12 cellular contexts compared by ENCODE assay signal in genomic region chr16:1932050-1933028, GRCh38. TPM values are rescaled to one million over a fixed set of nuclear protein-coding genes. Genes with fewer than 3 reads are reported as not detected.
DNase-seq lines count a peak whose midpoint lies in the region; ATAC-seq, FAIRE-seq and TF ChIP-seq lines count a peak whose summit lies in the region.
"Had no signal": no experiment of that assay in that cellular context is flagged by ENCODE, and none has a peak within 500 bp of the region (broad histone marks: within the 10 kb centered on the region; RNA-seq: fewer than 3 reads in every experiment).

No MANE protein-coding gene starts in this region.

- H3K36me3 ChIP-seq in IMR-90 (ENCODE audit: control insufficient read depth, insufficient read depth, low read length) (peaks cover 2% of the 10 kb centered on the region; the same call in 1 of the 2 replicates), kidney (ENCODE audit: control insufficient read depth in 1 of 2, insufficient read depth in 2 of 2, low read length in 2 of 2) (no peaks in the 10 kb centered on the region), left lung (peaks cover 0 to 11% of the 10 kb centered on the region in 2 donors)

- H4K5ac ChIP-seq in IMR-90 (ENCODE audit: low read depth, low read length), result no peak overlapping the region

- intact Hi-C loops in IMR-90 (cut with micrococcal nuclease) (no loop called here), kidney (cut with DNase I) (no loop called here), left lung (cut with DNase I) (no loop called here)

- H4K20me1 ChIP-seq in IMR-90 (ENCODE audit: insufficient read depth, low read length), result no peaks in the 10 kb centered on the region

- dilution Hi-C loops in IMR-90 (cut with HindIII; ENCODE audit: low sequenced_read_pairs, unreplicated experiment), result no loop called here

- H3K4me1 ChIP-seq in IMR-90 (ENCODE audit: control insufficient read depth, insufficient read depth, low read length) (no peaks in the 10 kb centered on the region), kidney (ENCODE audit: control insufficient read depth in 1 of 2, insufficient read depth in 1 of 2, low read depth in 1 of 2, low read length in 2 of 2) (no peaks in the 10 kb centered on the region), left lung (peaks cover 0 to 23% of the 10 kb centered on the region in 2 donors)

- no peak overlapping the region for H3K4me2 ChIP-seq in IMR-90 (ENCODE audit: low read depth, low read length)

- peak overlapping the region; percentile 32 for H2AFZ ChIP-seq in IMR-90 (replicated peaks; ENCODE audit: low read length, poor library complexity)

- H3K9me3 ChIP-seq in IMR-90 (ENCODE audit: control insufficient read depth, insufficient read depth, low read length) (no peaks in the 10 kb centered on the region), kidney (ENCODE audit: control insufficient read depth in 1 of 2, low read length in 2 of 2) (no peaks in the 10 kb centered on the region), left lung (no peaks in the 10 kb centered on the region)

- no peak for TF ChIP-seq RAD21 in IMR-90 (IDR thresholded peaks at IDR 0.05; ENCODE audit: low read length)

- TF ChIP-seq POLR2A in IMR-90 (IDR thresholded peaks at IDR 0.05; ENCODE audit: low read depth, low read length), result no peak

- H3K9ac ChIP-seq in IMR-90 (ENCODE audit: low read depth, low read length) (no peak overlapping the region), kidney (ENCODE audit: low read length in 2 of 2) (no peak overlapping the region)

- H2BK5ac ChIP-seq in IMR-90 (ENCODE audit: low read depth, low read length, poor library complexity, severe bottlenecking), result no peak overlapping the region

- no peak overlapping the region for H3K56ac ChIP-seq in IMR-90 (ENCODE audit: extremely low read depth, insufficient read depth, low read length)

- in situ Hi-C loops in Caki2 (cut with HindIII; ENCODE audit: low pct_unique_long_range_greater_than_20kb, low sequenced_read_pairs), result no loop called here
- in situ Hi-C loops in IMR-90 (cut with MboI; ENCODE audit: low sequenced_read_pairs), result loop anchor here (5.0 kb wide), 1 partner anchor 70 kb away; no protein-coding TSS in a partner anchor

- ATAC-seq in IMR-90 (ENCODE audit: low read depth), result no peak
- ATAC-seq in GM18861 (IDR thresholded peaks at IDR 0.05; ENCODE audit: unreplicated experiment), result no peak
- no peak for ATAC-seq in left lung
- no peak for ATAC-seq in GM21515 (IDR thresholded peaks at IDR 0.05; ENCODE audit: unreplicated experiment)
- ATAC-seq: stimulated activated memory B cell treated with anti-CD40 and anti-IgM and Interleukin-4, amounts not matched to agents 10 μg/mL and 1 μg/mL and 100 μg/mL, for 72 hours had no signal

- H3K4me3 ChIP-seq in IMR-90 (ENCODE audit: insufficient read depth, low read depth, low read length), result no peak overlapping the region
- no peak overlapping the region for H3K4me3 ChIP-seq in kidney (ENCODE audit: low read length in 2 of 2)
- no peak overlapping the region for H3K4me3 ChIP-seq in left lung
- H3K4me3 ChIP-seq: skin epidermis had no signal

- H2BK15ac ChIP-seq in IMR-90 (ENCODE audit: low read depth, low read length), result no peak overlapping the region

- no peak overlapping the region for H2BK20ac ChIP-seq in IMR-90 (ENCODE audit: low read depth, low read length)

- DNase-seq in Caki2 (ENCODE audit: low read depth) (peak; percentile 71), IMR-90 (no peak), kidney (no peak), left lung (no peak), DMS114 treated with DMSO at 0.1 percent for 48 hours (lab: John Stamatoyannopoulos, UW; ENCODE audit: unreplicated experiment) (no peak)
- DNase-seq: erythroblast, mesenchymal stem cell had no signal

- H3K27me3 ChIP-seq in IMR-90 (ENCODE audit: control insufficient read depth, insufficient read depth, low read length), result peaks cover 4% of the 10 kb centered on the region; the same call in 1 of the 2 replicates
- peaks cover 0 to 15% of the 10 kb centered on the region in 2 donors for H3K27me3 ChIP-seq in left lung

- POLR2A ChIA-PET in IMR-90 (lab: Charles Lee; ENCODE audit: unreplicated experiment), result no interaction called here

- TF ChIP-seq CTCF in IMR-90 (conservative IDR thresholded peaks at IDR 0.05; ENCODE audit: low read depth, low read length), result 0 out of 2 replicates have a peak, but pooled peaks have one; percentile 5
- TF ChIP-seq CTCF in VCaP (conservative IDR thresholded peaks at IDR 0.05), result peak; percentile 60
- peak; percentile 25 for TF ChIP-seq CTCF in kidney (IDR thresholded peaks at IDR 0.05; ENCODE audit: borderline replicate concordance, extremely low read depth, insufficient read depth)
- TF ChIP-seq CTCF in left lung (IDR thresholded peaks at IDR 0.05), result no peak

- H3K23ac ChIP-seq in IMR-90 (ENCODE audit: low read depth, low read length), result no peak overlapping the region

- no peak overlapping the region for H2AK9ac ChIP-seq in IMR-90 (replicated peaks; ENCODE audit: low read depth, low read length, poor library complexity)

- no TSS peak for BruUV-seq in IMR-90 (replicated peaks; lab: Mats Ljungman, UMichigan)

- CTCF ChIA-PET in IMR-90 (lab: Yijun Ruan, JAX), result no interaction called here

- H4K91ac ChIP-seq in IMR-90 (ENCODE audit: insufficient read depth, low read depth, low read length), result no peak overlapping the region

- WGBS in IMR-90 (ENCODE audit: extremely low coverage in 2 of 2, insufficient read length in 1 of 2), 2 experiments, result 60% methylated on average over 12 of the region's 19 CpGs; no CpG with 5 or more reads in 1 of the 2 experiments

- no peak overlapping the region for H3K18ac ChIP-seq in IMR-90 (ENCODE audit: low read depth, low read length)

- FAIRE-seq in kidney (lab: Jason Lieb, UNC), result no peak

- H2BK120ac ChIP-seq in IMR-90 (ENCODE audit: low read depth, low read length), result no peak overlapping the region

- H3K4ac ChIP-seq in IMR-90 (ENCODE audit: low read depth, low read length), result no peak overlapping the region

- H3K79me1 ChIP-seq in IMR-90 (ENCODE audit: low read depth in 1 of 2, low read length in 2 of 2), result no peaks in the 10 kb centered on the region

- no peak overlapping the region for H2AK5ac ChIP-seq in IMR-90 (ENCODE audit: low read depth, low read length)

- no peaks in the 10 kb centered on the region for H3K9me1 ChIP-seq in IMR-90 (ENCODE audit: insufficient read depth, low read length)

- H3K27ac ChIP-seq in IMR-90 (ENCODE audit: insufficient read depth, low read length) (no peak overlapping the region), VCaP (no peak overlapping the region), kidney (ENCODE audit: low read depth in 2 of 2, low read length in 2 of 2) (no peak overlapping the region), left lung (no peak overlapping the region)
- H3K27ac ChIP-seq: skin epidermis had no signal

- no peak overlapping the region for H4K8ac ChIP-seq in IMR-90 (ENCODE audit: low read depth in 2 of 2, low read length in 2 of 2)

- H3K14ac ChIP-seq in IMR-90 (replicated peaks; ENCODE audit: low read depth, low read length), result no peak overlapping the region

TF ChIP-seq in IMR-90, 13 proteins besides CTCF, POLR2A, EP300 and RAD21 (continues in another document):
- TF ChIP-seq CEBPB (IDR thresholded peaks at IDR 0.05; ENCODE audit: low read depth, low read length), result no peak
- TF ChIP-seq SMC3 (IDR thresholded peaks at IDR 0.05; ENCODE audit: low read depth, low read length), result no peak
- no peak for TF ChIP-seq CHD1 (IDR thresholded peaks at IDR 0.05; ENCODE audit: low read depth, low read length)
- no peak for TF ChIP-seq NFE2L2 (IDR thresholded peaks at IDR 0.05; ENCODE audit: low read depth, low read length)

RNA-seq across cellular contexts. Expression of gene MSRB1, which starts 10.7 kb away (rescaled TPM):
- 275 and 288 TPM in 2 replicates for total RNA-seq in Caki2 (2014; rRNA removed; shearing (Covaris generic); ENCODE audit: low replicate concordance)
- total RNA-seq in IMR-90 (2012; rRNA removed) (11.9 and 17.0 TPM in 2 replicates), kidney (32.0 TPM), left lung (10 to 100 TPM; 26.1 to 66.7 TPM)
- polyA plus RNA-seq in IMR-90 (2012; rRNA removed) (32.3 and 35.1 TPM in 2 replicates), kidney (ENCODE audit: insufficient read depth, low read depth, low replicate concordance) (189 TPM)
- polyA plus RNA-seq in IMR-90 (2012; cell fraction: cytosol; rRNA removed), result 19.9 and 40.7 TPM in 2 replicates
- 9.6 and 14.1 TPM in 2 replicates for polyA plus RNA-seq in IMR-90 (2012; cell fraction: nucleus; rRNA removed; ENCODE audit: low replicate concordance)

RNA-seq across cellular contexts. Expression of gene HS3ST6, which starts 14.1 kb away (rescaled TPM):
- not detected in 2 replicates for total RNA-seq in Caki2 (2014; rRNA removed; shearing (Covaris generic); ENCODE audit: low replicate concordance)
- total RNA-seq in IMR-90 (2012; rRNA removed), result not detected in 2 replicates
- polyA plus RNA-seq in IMR-90 (2012; rRNA removed), result not detected in 2 replicates
- not detected in 2 replicates for polyA plus RNA-seq in IMR-90 (2012; cell fraction: cytosol; rRNA removed)
- polyA plus RNA-seq in IMR-90 (2012; cell fraction: nucleus; rRNA removed; ENCODE audit: low replicate concordance), result not detected in 2 replicates
- total RNA-seq in kidney, result 0.19 TPM
- 0.73 TPM for polyA plus RNA-seq in kidney (ENCODE audit: insufficient read depth, low read depth, low replicate concordance)
- total RNA-seq in left lung, result 1 to 10 TPM in 1 of 2 donors, not detected in 1; 1.4 TPM

RNA-seq across cellular contexts. Expression of gene RPL3L, which starts 22.1 kb away (rescaled TPM):
- not detected in 2 replicates for total RNA-seq in Caki2 (2014; rRNA removed; shearing (Covaris generic); ENCODE audit: low replicate concordance)
- not detected in 2 replicates for total RNA-seq in IMR-90 (2012; rRNA removed)
- polyA plus RNA-seq in IMR-90 (2012; rRNA removed), result not detected in 2 replicates
- polyA plus RNA-seq in IMR-90 (2012; cell fraction: cytosol; rRNA removed), result 0.02 TPM in 1 of 2 replicates, not detected in the other
- polyA plus RNA-seq in IMR-90 (2012; cell fraction: nucleus; rRNA removed; ENCODE audit: low replicate concordance), result not detected in 2 replicates
- not detected for total RNA-seq in kidney
- not detected for polyA plus RNA-seq in kidney (ENCODE audit: insufficient read depth, low read depth, low replicate concordance)
- total RNA-seq in left lung, result under 1 TPM in 1 of 2 donors, not detected in 1; 0.13 TPM

RNA-seq across cellular contexts. Expression of gene NDUFB10, which starts 27.0 kb away (rescaled TPM):
- 527 and 683 TPM in 2 replicates for total RNA-seq in Caki2 (2014; rRNA removed; shearing (Covaris generic); ENCODE audit: low replicate concordance)
- total RNA-seq in IMR-90 (2012; rRNA removed) (189 and 194 TPM in 2 replicates), kidney (123 TPM), left lung (100 to 1,000 TPM in 1 of 2 donors, 10 to 100 TPM in 1; 97.8 to 102 TPM)
- polyA plus RNA-seq in IMR-90 (2012; rRNA removed) (220 and 287 TPM in 2 replicates), kidney (ENCODE audit: insufficient read depth, low read depth, low replicate concordance) (432 TPM)
- 306 and 488 TPM in 2 replicates for polyA plus RNA-seq in IMR-90 (2012; cell fraction: cytosol; rRNA removed)
- 94.6 and 127 TPM in 2 replicates for polyA plus RNA-seq in IMR-90 (2012; cell fraction: nucleus; rRNA removed; ENCODE audit: low replicate concordance)

RNA-seq across cellular contexts. Expression of gene RPS2, which starts 32.3 kb away (rescaled TPM):
- 7,960 and 10,766 TPM in 2 replicates for total RNA-seq in Caki2 (2014; rRNA removed; shearing (Covaris generic); ENCODE audit: low replicate concordance)
- total RNA-seq in IMR-90 (2012; rRNA removed), result 2,703 and 2,852 TPM in 2 replicates
- polyA plus RNA-seq in IMR-90 (2012; rRNA removed), result 6,941 and 7,712 TPM in 2 replicates
- 7,255 and 7,684 TPM in 2 replicates for polyA plus RNA-seq in IMR-90 (2012; cell fraction: cytosol; rRNA removed)
- 1,923 and 2,995 TPM in 2 replicates for polyA plus RNA-seq in IMR-90 (2012; cell fraction: nucleus; rRNA removed; ENCODE audit: low replicate concordance)
- 1,550 TPM for total RNA-seq in kidney
- 2,018 TPM for polyA plus RNA-seq in kidney (ENCODE audit: insufficient read depth, low read depth, low replicate concordance)
- total RNA-seq in left lung, result 1,000 to 10,000 TPM; 1,832 to 2,162 TPM

Comparison
In these comparisons a context has a peak if more than half of its experiments do, and no peak if none do; other contexts are left out.
1. CTCF ChIP-seq: peak in IMR-90 (single experiment), VCaP (single experiment) and kidney (single experiment); none in left lung (0 of 2).